ENCODE assay signal across 34 cellular contexts in genomic region chr2:220786216-220786615, GRCh38.
"Had no signal": no experiment of that assay in that cellular context is flagged by ENCODE, and none has a peak within 500 bp of the region (broad histone marks: within the 10 kb centered on the region; RNA-seq: fewer than 3 reads in every experiment).

No MANE protein-coding gene starts in this region.

- H3K4me2 ChIP-seq: KMS-11 had no signal

- H3K9me3 ChIP-seq: Peyer's patch, SJCRH30 had no signal

- H3K9ac ChIP-seq: KMS-11 had no signal

- H3K27me3 ChIP-seq: brain microvascular endothelial cell, Peyer's patch, SJCRH30 had no signal

- ATAC-seq: activated CD8-positive, alpha-beta T cell treated with anti-CD3 and anti-CD28 coated beads for 36 hours; activated T-cell treated with anti-CD3 and anti-CD28 coated beads, Interleukin-2, amount 50 U/mL, for 72 hours; activated T-helper 17 cell treated with anti-CD3 and anti-CD28 coated beads, Interleukin-2, amount 50 U/mL, for 72 hours; PC-3 had no signal

- H3K4me1 ChIP-seq: Peyer's patch, SJCRH30 had no signal

- H3K27ac ChIP-seq: brain microvascular endothelial cell, KMS-11, Peyer's patch, SJCRH30, SK-N-MC, WERI-Rb-1 had no signal

- H3K36me3 ChIP-seq: brain microvascular endothelial cell, Peyer's patch, SJCRH30, WERI-Rb-1 had no signal

- DNase-seq: activated CD4-positive, alpha-beta T cell treated with anti-CD3 and anti-CD28 coated beads for 1 hour; activated CD4-positive, alpha-beta T cell treated with anti-CD3 and anti-CD28 coated beads, Interleukin-2, amount 10 ng/mL, durations not matched to agents 24 days and 14 days; activated CD4-positive, alpha-beta T cell treated with anti-CD3 and anti-CD28 coated beads, Interleukin-2, amount 50 U/mL, for 4 hours; activated CD4-positive, CD25-positive, alpha-beta regulatory T cell; activated CD8-positive, alpha-beta T cell treated with anti-CD3 and anti-CD28 coated beads for 36 hours; activated effector memory CD4-positive, alpha-beta T cell treated with anti-CD3 and anti-CD28 coated beads, Interleukin-2, amount 50 U/mL, for 16 hours; activated naive CD4-positive, alpha-beta T cell; activated naive CD4-positive, alpha-beta T cell treated with anti-CD3 and anti-CD28 coated beads, Interleukin-2, amount 50 U/mL, for 16 hours; activated naive CD8-positive, alpha-beta T cell treated with anti-CD3 and anti-CD28 coated beads for 36 hours; activated T-cell treated with anti-CD3 and anti-CD28 coated beads, Interleukin-2, amount 50 U/mL, for 1 hour; activated T-cell treated with anti-CD3 and anti-CD28 coated beads, Interleukin-2, amount 50 U/mL, for 72 hours; amniotic stem cell; aorta; brain microvascular endothelial cell; NCI-H1092 treated with DMSO at 0.1 percent for 48 hours; NCI-H1417; NCI-H146; NCI-H187 treated with DMSO at 0.1 percent for 48 hours; NCI-H2081; NCI-H2171 treated with DMSO at 0.1 percent for 48 hours; NCI-H226; NCI-H446 treated with DMSO at 0.1 percent for 48 hours; NCI-H524; NCI-H69; NK-92 treated with Interleukin-12 subunit alpha and Interleukin-12 subunit beta, amount 100 ng/mL, for 24 hours; PC-3; Peyer's patch; SHP77; SJCRH30; T1000; WERI-Rb-1 had no signal

- H3K4me3 ChIP-seq: Peyer's patch, SJCRH30, SK-N-MC had no signal
